In the genomic region with DNA sequence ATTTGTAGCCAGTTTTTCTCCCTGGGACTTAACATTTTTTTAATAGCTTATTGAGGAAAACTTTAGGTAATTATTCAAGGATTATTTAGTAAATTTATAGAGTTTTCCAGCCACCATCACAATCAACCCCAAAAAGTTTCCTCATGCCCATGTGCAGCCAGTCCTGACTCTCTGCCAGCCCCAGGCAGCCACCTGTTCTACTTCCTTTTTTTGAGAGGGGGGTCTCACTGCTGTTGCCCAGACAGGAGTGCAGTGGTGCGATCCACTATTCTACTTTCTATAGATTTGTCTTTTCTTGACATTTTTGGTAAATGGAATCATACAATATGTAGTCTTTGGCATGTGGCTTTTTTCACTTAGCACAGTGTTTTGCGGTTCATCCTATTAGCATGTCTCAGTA, we compare ENCODE assay signal across 25 cellular contexts.
"Had no signal": no experiment of that assay in that cellular context is flagged by ENCODE, and none has a peak within 500 bp of the region (broad histone marks: within the 10 kb centered on the region; RNA-seq: fewer than 3 reads in every experiment).

No MANE protein-coding gene starts in this region.

- H3K9me3 ChIP-seq: colonic mucosa, esophagus muscularis mucosa, esophagus squamous epithelium, gastrocnemius medialis, gastroesophageal sphincter had no signal

- H3K27ac ChIP-seq: colonic mucosa, coronary artery, dorsolateral prefrontal cortex, epithelial cell of prostate, esophagus muscularis mucosa, esophagus squamous epithelium, foreskin keratinocyte, gastrocnemius medialis, gastroesophageal sphincter, heart left ventricle, heart right ventricle had no signal

- H3K27me3 Mint-ChIP-seq: dendritic cell treated with granulocyte-macrophage colony-stimulating factor and Interleukin-4, amounts not matched to agents 40 ng/mL and 50 ng/mL, for 4 days; effector memory CD8-positive, alpha-beta T cell had no signal

- H3K36me3 ChIP-seq: colonic mucosa, esophagus muscularis mucosa, esophagus squamous epithelium, gastrocnemius medialis, gastroesophageal sphincter, heart left ventricle, heart right ventricle had no signal

- H3K4me3 Mint-ChIP-seq: dendritic cell treated with granulocyte-macrophage colony-stimulating factor and Interleukin-4, amounts not matched to agents 40 ng/mL and 50 ng/mL, for 4 days; effector memory CD8-positive, alpha-beta T cell; endodermal cell had no signal

- H3K4me1 ChIP-seq: colonic mucosa had no signal

- H3K9me3 Mint-ChIP-seq: dendritic cell treated with granulocyte-macrophage colony-stimulating factor and Interleukin-4, amounts not matched to agents 40 ng/mL and 50 ng/mL, for 4 days; effector memory CD8-positive, alpha-beta T cell; endodermal cell had no signal

- H3K4me3 ChIP-seq: colonic mucosa, coronary artery, dorsolateral prefrontal cortex, esophagus muscularis mucosa, esophagus squamous epithelium, gastrocnemius medialis, gastroesophageal sphincter, heart left ventricle, heart right ventricle had no signal

- H3K27me3 ChIP-seq: colonic mucosa, dorsolateral prefrontal cortex, esophagus muscularis mucosa, esophagus squamous epithelium, foreskin keratinocyte, gastrocnemius medialis, gastroesophageal sphincter, heart left ventricle, heart right ventricle had no signal

- DNase-seq: colonic mucosa; cortex of kidney; dermis blood vessel endothelial cell; dorsolateral prefrontal cortex; effector CD4-positive, alpha-beta T cell; effector CD8-positive, alpha-beta T cell; effector memory CD4-positive, alpha-beta T cell; effector memory CD8-positive, alpha-beta T cell; endodermal cell; erythroblast; esophagus squamous epithelium; foreskin fibroblast; foreskin keratinocyte; foreskin melanocyte; gastrocnemius medialis; glutamatergic neuron; head of caudate nucleus; heart left ventricle; heart right ventricle had no signal

- H3K27ac Mint-ChIP-seq: dendritic cell treated with granulocyte-macrophage colony-stimulating factor and Interleukin-4, amounts not matched to agents 40 ng/mL and 50 ng/mL, for 4 days; effector memory CD8-positive, alpha-beta T cell; endodermal cell had no signal

- ATAC-seq: effector memory CD8-positive, alpha-beta T cell; esophagus mucosa; foreskin keratinocyte; gastrocnemius medialis; gastroesophageal sphincter; heart left ventricle; heart right ventricle had no signal
